ENCODE assay signal across 8 cellular contexts in genomic region chrX:53071604-53072417, GRCh38. TPM values are rescaled to one million over a fixed set of nuclear protein-coding genes. Genes with fewer than 3 reads are reported as not detected.
DNase-seq lines count a peak whose midpoint lies in the region; ATAC-seq and TF ChIP-seq lines count a peak whose summit lies in the region.

No MANE protein-coding gene starts in this region.

- peak overlapping the region in 9 of 11 experiments; percentile 8 to 61 (median 54); a peak in 14 of 22 replicates for H3K27ac ChIP-seq in BLaER1 treated with 17β-estradiol and CSF1 and Interleukin-3, amounts not matched to agents 10 nM and 100 nM
- H3K27ac ChIP-seq in lung (ENCODE audit: low read depth in 1 of 2, low read length in 1 of 2) = peak overlapping the region in 1 of 2 donors; percentile 20

- 0 to 9% methylated on average over 28 to 31 of the region's 31 CpGs for WGBS in lung, 2 donors

- ATAC-seq in GM18909 (IDR thresholded peaks at IDR 0.05; ENCODE audit: poor library complexity, unreplicated experiment) = peak; percentile 82
- ATAC-seq in HG03103 (IDR thresholded peaks at IDR 0.05; ENCODE audit: low read depth, unreplicated experiment) = peak; percentile 68
- ATAC-seq in lung (ENCODE audit: insufficient read depth, low FRiP score) = peak; percentile 83

- H3K4me1 ChIP-seq in BLaER1 treated with 17β-estradiol and CSF1 and Interleukin-3, amounts not matched to agents 10 nM and 100 nM = peaks cover 0 to 16% (median 11%) of the 10 kb centered on the region in 10 experiments; a peak in 16 of 20 replicates
- peaks cover 0 to 2% of the 10 kb centered on the region in 2 donors for H3K4me1 ChIP-seq in lung (ENCODE audit: control insufficient read depth in 2 of 2, insufficient read depth in 2 of 2, low read length in 2 of 2)

- peaks cover 18 to 44% (median 29%) of the 10 kb centered on the region in 11 experiments; a peak in 20 of 22 replicates for H3K27me3 ChIP-seq in BLaER1 treated with 17β-estradiol and CSF1 and Interleukin-3, amounts not matched to agents 10 nM and 100 nM
- peaks cover 4% of the 10 kb centered on the region for H3K27me3 ChIP-seq in lung (ENCODE audit: control insufficient read depth, insufficient read depth)

- H3K9ac ChIP-seq in BLaER1 treated with 17β-estradiol and CSF1 and Interleukin-3, amounts not matched to agents 10 nM and 100 nM = peak overlapping the region; percentile 58 to 70 (median 65); a peak in 20 of 22 replicates

- H3K4me3 ChIP-seq in BLaER1 treated with 17β-estradiol and CSF1 and Interleukin-3, amounts not matched to agents 10 nM and 100 nM = peak overlapping the region; percentile 51 to 68 (median 62)
- H3K4me3 ChIP-seq in lung = no peak overlapping the region

- peak; percentile 34 for TF ChIP-seq CTCF in lung (IDR thresholded peaks at IDR 0.05; ENCODE audit: control extremely low read depth, extremely low read depth)

- no peaks in the 10 kb centered on the region for H3K9me3 ChIP-seq in BLaER1 treated with 17β-estradiol and CSF1 and Interleukin-3, amounts not matched to agents 10 nM and 100 nM (replicated peaks in 1 of 11)
- H3K9me3 ChIP-seq in lung (ENCODE audit: control insufficient read depth in 2 of 2, insufficient read depth in 1 of 2, low read length in 1 of 2) = peaks cover 0 to 5% of the 10 kb centered on the region in 2 donors

- peaks cover 0 to 14% (median 0%) of the 10 kb centered on the region in 11 experiments; a peak in 5 of 22 replicates for H4K20me1 ChIP-seq in BLaER1 treated with 17β-estradiol and CSF1 and Interleukin-3, amounts not matched to agents 10 nM and 100 nM

- peak overlapping the region; percentile 69 to 95 (median 85) for H3K4me2 ChIP-seq in BLaER1 treated with 17β-estradiol and CSF1 and Interleukin-3, amounts not matched to agents 10 nM and 100 nM

- DNase-seq in NCI-H2227 (lab: John Stamatoyannopoulos, UW; ENCODE audit: unreplicated experiment) = peak; percentile 92
- DNase-seq in activated CD4-positive, alpha-beta T cell treated with anti-CD3 and anti-CD28 coated beads for 48 hours = peak; percentile 68
- peak; percentile 76 for DNase-seq in dermis blood vessel endothelial cell
- peak; percentile 66 for DNase-seq in lung (ENCODE audit: low spot score)
- DNase-seq in stimulated activated CD8-positive, alpha-beta memory T cell treated with anti-CD3 and anti-CD28 coated beads, Interleukin-4, amount 100 ng/mL, for 24 hours (ENCODE audit: low read depth) = peak; percentile 27

- H3K36me3 ChIP-seq in BLaER1 treated with 17β-estradiol and CSF1 and Interleukin-3, amounts not matched to agents 10 nM and 100 nM = no peaks in the 10 kb centered on the region
- no peaks in the 10 kb centered on the region for H3K36me3 ChIP-seq in lung (ENCODE audit: control insufficient read depth in 2 of 2, insufficient read depth in 2 of 2, low read length in 2 of 2)

RNA-seq across cellular contexts. Expression of gene TSPYL2, which starts 10.4 kb away (rescaled TPM):
- total RNA-seq in dermis blood vessel endothelial cell (5.6 and 11.1 TPM in 2 replicates), lung (10 to 100 TPM; 20.8 to 44.0 TPM)
- polyA plus RNA-seq in lung = 10 to 100 TPM; 29.5 to 66.2 TPM

RNA-seq across cellular contexts. Expression of gene KANTR, which starts 22.1 kb away (rescaled TPM):
- total RNA-seq in dermis blood vessel endothelial cell (7.6 and 8.5 TPM in 2 replicates), lung (10 to 100 TPM; 10.7 to 30.5 TPM)
- 1 to 10 TPM; 1.4 to 8.6 TPM for polyA plus RNA-seq in lung

RNA-seq across cellular contexts. Expression of gene GPR173, which starts 23.2 kb away (rescaled TPM):
- total RNA-seq in dermis blood vessel endothelial cell (1.7 and 2.5 TPM in 2 replicates), lung (1 to 10 TPM; 3.1 to 4.6 TPM)
- under 1 TPM; 0.94 to 0.96 TPM for polyA plus RNA-seq in lung

Comparison
In these comparisons a context has a peak if more than half of its experiments do, and no peak if none do; other contexts are left out.
1. DNase-seq: peak in every context shown above with its lines; median percentile 92 in NCI-H2227; 76 in dermis blood vessel endothelial cell; 68 in activated CD4-positive, alpha-beta T cell treated with anti-CD3 and anti-CD28 coated beads for 48 hours; 66 in lung; 27 in stimulated activated CD8-positive, alpha-beta memory T cell treated with anti-CD3 and anti-CD28 coated beads, Interleukin-4, amount 100 ng/mL, for 24 hours.